Comparison of ENCODE assay signal across 1 cellular context in the genomic region with DNA sequence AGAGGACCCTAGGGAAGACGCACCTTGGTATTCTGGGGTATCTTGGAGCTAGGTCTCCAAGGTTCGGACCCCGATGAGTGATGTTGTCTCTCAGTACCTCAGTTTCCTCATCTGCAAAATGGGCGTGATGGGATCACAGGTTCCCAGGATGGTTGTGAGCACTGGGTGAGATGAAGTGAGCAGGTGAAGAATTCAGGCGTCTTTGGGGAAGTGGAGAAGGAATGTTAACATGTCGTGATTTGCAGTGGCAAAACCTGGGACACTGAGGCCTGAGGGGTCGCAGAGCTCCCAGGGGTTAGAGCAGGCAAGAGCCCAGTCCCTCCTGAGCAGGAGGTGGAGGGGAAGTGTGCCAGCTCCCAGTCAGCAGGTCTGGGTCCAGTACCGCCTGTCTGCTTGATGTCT.
TF ChIP-seq lines count a peak whose summit lies in the region.

No MANE protein-coding gene starts in this region.

TF ChIP-seq in IMR-90, 13 proteins besides CTCF, POLR2A, EP300 and RAD21:
- TF ChIP-seq MAFK (IDR thresholded peaks at IDR 0.05; ENCODE audit: low read depth, low read length) = no peak
